ENCODE assay signal across 1 cellular context in genomic region chr4:152356428-152357034, GRCh38.
TF ChIP-seq lines count a peak whose summit lies in the region.

No MANE protein-coding gene starts in this region.

TF ChIP-seq in GM12878, 131 proteins besides CTCF, POLR2A, EP300 and RAD21 (continued from another document):
- no peak for TF ChIP-seq MLLT1 (IDR thresholded peaks at IDR 0.05)
- TF ChIP-seq, protein P1, sequence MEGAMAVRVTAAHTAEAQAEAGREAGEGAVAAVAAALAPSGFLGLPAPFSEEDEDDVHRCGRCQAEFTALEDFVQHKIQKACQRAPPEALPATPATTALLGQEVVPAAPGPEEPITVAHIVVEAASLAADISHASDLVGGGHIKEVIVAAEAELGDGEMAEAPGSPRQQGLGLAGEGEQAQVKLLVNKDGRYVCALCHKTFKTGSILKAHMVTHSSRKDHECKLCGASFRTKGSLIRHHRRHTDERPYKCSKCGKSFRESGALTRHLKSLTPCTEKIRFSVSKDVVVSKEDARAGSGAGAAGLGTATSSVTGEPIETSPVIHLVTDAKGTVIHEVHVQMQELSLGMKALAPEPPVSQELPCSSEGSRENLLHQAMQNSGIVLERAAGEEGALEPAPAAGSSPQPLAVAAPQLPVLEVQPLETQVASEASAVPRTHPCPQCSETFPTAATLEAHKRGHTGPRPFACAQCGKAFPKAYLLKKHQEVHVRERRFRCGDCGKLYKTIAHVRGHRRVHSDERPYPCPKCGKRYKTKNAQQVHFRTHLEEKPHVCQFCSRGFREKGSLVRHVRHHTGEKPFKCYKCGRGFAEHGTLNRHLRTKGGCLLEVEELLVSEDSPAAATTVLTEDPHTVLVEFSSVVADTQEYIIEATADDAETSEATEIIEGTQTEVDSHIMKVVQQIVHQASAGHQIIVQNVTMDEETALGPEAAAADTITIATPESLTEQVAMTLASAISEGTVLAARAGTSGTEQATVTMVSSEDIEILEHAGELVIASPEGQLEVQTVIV (IDR thresholded peaks at IDR 0.05; ENCODE audit: borderline replicate concordance, partially characterized antibody) = no peak
- no peak for TF ChIP-seq MEF2B (IDR thresholded peaks at IDR 0.05; ENCODE audit: partially characterized antibody, poor library complexity, severe bottlenecking)
